Comparison of ENCODE assay signal across 13 cellular contexts in the genomic region with DNA sequence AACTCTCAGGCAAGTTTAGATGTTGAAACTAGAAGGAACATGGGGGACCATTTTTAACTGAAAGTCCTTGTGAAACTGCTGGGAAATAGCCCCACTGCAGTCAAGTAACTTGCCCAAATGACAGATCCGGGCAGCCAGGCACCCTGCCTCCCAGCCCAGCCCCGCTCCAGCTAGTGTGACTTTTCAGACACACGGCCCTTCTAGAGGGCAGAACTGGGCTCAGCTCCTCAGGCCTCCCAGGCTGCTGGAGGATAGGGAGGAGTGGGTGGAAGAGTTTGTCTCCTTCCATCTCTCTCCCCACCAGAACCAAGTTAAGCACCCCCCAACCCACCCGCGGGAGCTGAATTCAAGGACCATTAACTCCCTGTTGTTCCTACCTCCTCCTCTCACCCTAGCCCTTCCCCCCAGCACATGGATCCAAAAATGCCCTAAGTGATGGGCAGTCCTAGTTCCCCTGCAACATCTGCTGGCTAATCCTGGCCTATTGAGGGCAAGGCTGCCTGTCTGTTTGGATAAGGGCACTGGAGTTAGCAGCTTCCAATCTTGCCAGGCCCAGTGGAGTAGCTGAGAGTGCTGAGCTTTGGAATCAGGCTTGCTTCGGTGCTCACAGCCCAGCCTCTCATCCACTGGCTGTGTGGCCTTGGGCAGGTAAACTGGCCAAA. TPM values are rescaled to one million over a fixed set of nuclear protein-coding genes. Genes with fewer than 3 reads are reported as not detected.
A peak's percentile ranks its signal among the peaks of the same experiment; 100 is the strongest.
DNase-seq lines count a peak whose midpoint lies in the region; ATAC-seq and TF ChIP-seq lines count a peak whose summit lies in the region.
"Had no signal": no experiment of that assay in that cellular context is flagged by ENCODE, and none has a peak within 500 bp of the region (broad histone marks: within the 10 kb centered on the region; RNA-seq: fewer than 3 reads in every experiment).

No MANE protein-coding gene starts in this region.

- no peak overlapping the region for H3K4me3 ChIP-seq in ascending aorta
- H3K4me3 ChIP-seq in neuronal stem cell (ENCODE audit: low read length in 2 of 2), result no peak overlapping the region

- no peaks in the 10 kb centered on the region for H3K9me3 ChIP-seq in ascending aorta
- H3K9me3 ChIP-seq in neuronal stem cell (replicated peaks in 1 of 2; ENCODE audit: control insufficient read depth in 2 of 2, insufficient read depth in 1 of 2, low read depth in 1 of 2, low read length in 2 of 2), result no peaks in the 10 kb centered on the region

- no peak overlapping the region for H3K14ac ChIP-seq in neuronal stem cell (ENCODE audit: low read length)

- intact Hi-C loops in ascending aorta (cut with DNase I), result no loop called here

- H2BK12ac ChIP-seq in neuronal stem cell (ENCODE audit: low read length), result no peak overlapping the region

- no peak for ATAC-seq in HG03139 (IDR thresholded peaks at IDR 0.05; ENCODE audit: unreplicated experiment)
- no peak for ATAC-seq in GM21717 (IDR thresholded peaks at IDR 0.05; ENCODE audit: unreplicated experiment)
- ATAC-seq: activated CD8-positive, alpha-beta memory T cell treated with anti-CD3 and anti-CD28 coated beads, Interleukin-2, amount 10 ng/mL, durations not matched to agents 7 days and 5 days had no signal

- H3K79me1 ChIP-seq in neuronal stem cell (ENCODE audit: low read depth, low read length), result no peaks in the 10 kb centered on the region

- H2BK15ac ChIP-seq in neuronal stem cell (ENCODE audit: low read length), result peak overlapping the region; percentile 71

- H3K23ac ChIP-seq in neuronal stem cell (ENCODE audit: low read depth, low read length, poor library complexity), result no peak overlapping the region

- WGBS in neuronal stem cell (ENCODE audit: extremely low coverage in 2 of 2, insufficient read length in 2 of 2, insufficient replicate concordance in 1 of 2), 2 donors, result no CpG with 5 or more reads among the region's 6 CpGs

- H3K27ac ChIP-seq in ascending aorta, result peak overlapping the region; percentile 36 to 51
- H3K27ac ChIP-seq in neuronal stem cell (replicated peaks; ENCODE audit: low read length), result no peak overlapping the region

- H3K36me3 ChIP-seq in ascending aorta (no peaks in the 10 kb centered on the region), neuronal stem cell (replicated peaks in 1 of 2; ENCODE audit: control insufficient read depth in 2 of 2, insufficient read depth in 2 of 2, low read length in 2 of 2) (no peaks in the 10 kb centered on the region)

- no peak overlapping the region for H3K4me2 ChIP-seq in neuronal stem cell (ENCODE audit: insufficient read depth, low read length, poor library complexity, severe bottlenecking)

- no peak overlapping the region for H2AFZ ChIP-seq in neuronal stem cell (ENCODE audit: low read length)

- peak overlapping the region; percentile 68 for H2AK5ac ChIP-seq in neuronal stem cell (ENCODE audit: low read depth, low read length)

- H3K9ac ChIP-seq in neuronal stem cell (ENCODE audit: low read depth, low read length, poor library complexity), result peak overlapping the region; percentile 47

- H3K27me3 ChIP-seq in ascending aorta (no peaks in the 10 kb centered on the region), neuronal stem cell (ENCODE audit: control insufficient read depth in 3 of 3, insufficient read depth in 3 of 3, low read depth in 1 of 3, low read length in 3 of 3) (no peaks in the 10 kb centered on the region)

- peak overlapping the region; percentile 96 for H4K91ac ChIP-seq in neuronal stem cell (ENCODE audit: low read depth, low read length, poor library complexity)

- TF ChIP-seq CTCF in ascending aorta (IDR thresholded peaks at IDR 0.05), result no peak

- peaks cover 20 to 31% of the 10 kb centered on the region in 2 donors for H3K4me1 ChIP-seq in ascending aorta
- peaks cover 34% of the 10 kb centered on the region in 2 donors for H3K4me1 ChIP-seq in neuronal stem cell (ENCODE audit: control insufficient read depth in 2 of 2, insufficient read depth in 1 of 2, low read depth in 1 of 2, low read length in 2 of 2)

- H2BK5ac ChIP-seq in neuronal stem cell (ENCODE audit: low read length), result peak overlapping the region; percentile 72

- H3K4ac ChIP-seq in neuronal stem cell (ENCODE audit: low read length), result peak overlapping the region; percentile 66

- H4K8ac ChIP-seq in neuronal stem cell (ENCODE audit: low read depth, low read length), result peak overlapping the region; percentile 66

- DNase-seq in DMS53 treated with DMSO at 0.1 percent for 48 hours (lab: John Stamatoyannopoulos, UW; ENCODE audit: unreplicated experiment) (peak; percentile 47), NCI-H446 (lab: John Stamatoyannopoulos, UW) (peak; percentile 36 to 77), ascending aorta (ENCODE audit: low spot score in 2 of 2) (no peak), neuronal stem cell (ENCODE audit: low spot score) (no peak), cerebellar cortex (ENCODE audit: low spot score) (no peak)
- DNase-seq in stimulated activated CD8-positive, alpha-beta memory T cell treated with anti-CD3 and anti-CD28 coated beads, Interleukin-4, amount 100 ng/mL, for 48 hours, result no peak
- DNase-seq: activated CD8-positive, alpha-beta memory T cell treated with anti-CD3 and anti-CD28 coated beads, Interleukin-2, amount 10 ng/mL, durations not matched to agents 7 days and 5 days; CD4-positive, alpha-beta T cell; GDM1; nephron progenitor cell had no signal

- H3K18ac ChIP-seq in neuronal stem cell (ENCODE audit: low read length), result peak overlapping the region; percentile 65

- peak overlapping the region; percentile 68 for H2BK120ac ChIP-seq in neuronal stem cell (ENCODE audit: low read depth, low read length)

RNA-seq across cellular contexts. Expression of gene CCDC33, which starts 3.0 kb away (rescaled TPM):
- not detected for total RNA-seq in ascending aorta
- polyA plus RNA-seq in neuronal stem cell (2013, experiment 1 of 2), result 1.3 TPM
- 1.1 TPM for polyA plus RNA-seq in neuronal stem cell (2013, experiment 2 of 2)
- total RNA-seq: activated CD8-positive, alpha-beta memory T cell treated with anti-CD3 and anti-CD28 coated beads, Interleukin-2, amount 10 ng/mL, durations not matched to agents 7 days and 5 days; CD4-positive, alpha-beta T cell; NCI-H460 had no signal

RNA-seq across cellular contexts. Expression of gene STRA6, which starts 36.5 kb away (rescaled TPM):
- not detected for total RNA-seq in ascending aorta
- 3.9 TPM for polyA plus RNA-seq in neuronal stem cell (2013, experiment 1 of 2)
- polyA plus RNA-seq in neuronal stem cell (2013, experiment 2 of 2), result 3.4 TPM
- total RNA-seq: CD4-positive, alpha-beta T cell had no signal

Comparison
In these comparisons a context has a peak if more than half of its experiments do, and no peak if none do; other contexts are left out.
1. DNase-seq: peak in DMS53 treated with DMSO at 0.1 percent for 48 hours (single experiment) and NCI-H446 (2 of 2); none in ascending aorta (0 of 2), neuronal stem cell (single experiment), cerebellar cortex (single experiment) and stimulated activated CD8-positive, alpha-beta memory T cell treated with anti-CD3 and anti-CD28 coated beads, Interleukin-4, amount 100 ng/mL, for 48 hours (single experiment).